In the genomic region with DNA sequence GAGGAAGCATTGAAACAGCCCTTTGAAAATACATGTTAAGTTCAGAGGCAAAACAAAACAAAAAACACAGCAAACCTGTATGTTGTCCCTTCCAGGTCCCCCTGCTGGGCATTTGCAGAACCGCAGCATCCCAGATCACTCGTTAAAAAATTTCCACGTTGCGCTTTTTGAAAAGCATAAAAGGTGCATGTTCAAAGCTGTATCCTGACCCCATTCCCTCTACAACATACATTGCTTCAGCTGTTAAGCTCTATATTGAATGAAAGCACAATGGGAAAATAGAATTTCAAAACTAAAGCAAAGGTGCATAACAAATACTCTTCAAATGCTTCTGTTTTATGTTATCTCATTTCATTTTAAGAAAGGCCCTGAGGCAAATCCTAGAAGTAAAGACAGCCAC, we compare ENCODE assay signal across 8 cellular contexts.
A peak's percentile ranks its signal among the peaks of the same experiment; 100 is the strongest.
DNase-seq lines count a peak whose midpoint lies in the region; ATAC-seq and TF ChIP-seq lines count a peak whose summit lies in the region.

No MANE protein-coding gene starts in this region.

- ATAC-seq in IMR-90 (ENCODE audit: low read depth): peak; percentile 53

- no peak overlapping the region for H2BK5ac ChIP-seq in IMR-90 (ENCODE audit: low read depth, low read length, poor library complexity, severe bottlenecking)

- intact Hi-C loops in IMR-90 (cut with micrococcal nuclease) (loop anchor here (1.0 to 5.0 kb wide), 3 partner anchors 141 to 469 kb away; no protein-coding TSS in a partner anchor), mammary epithelial cell (cut with micrococcal nuclease) (loop anchor here (5.0 kb wide), 3 partner anchors 56 to 206 kb away; no protein-coding TSS in a partner anchor)

- no peak overlapping the region for H3K14ac ChIP-seq in IMR-90 (replicated peaks; ENCODE audit: low read depth, low read length)

- no peak overlapping the region for H3K23ac ChIP-seq in IMR-90 (ENCODE audit: low read depth, low read length)

- no peak overlapping the region for H3K27ac ChIP-seq in IMR-90 (ENCODE audit: insufficient read depth, low read length)
- H3K27ac ChIP-seq in mammary epithelial cell (ENCODE audit: insufficient read depth, low read depth, low read length): peak overlapping the region; percentile 99
- no peak overlapping the region for H3K27ac ChIP-seq in liver (ENCODE audit: low read depth in 1 of 2, low read length in 2 of 2)

- H2BK15ac ChIP-seq in IMR-90 (ENCODE audit: low read depth, low read length): no peak overlapping the region

- H3K79me1 ChIP-seq in IMR-90 (ENCODE audit: low read depth in 1 of 2, low read length in 2 of 2): peaks cover 0 to 7% of the 10 kb centered on the region in 2 experiments; a peak in 1 of 4 replicates

- H3K4me3 ChIP-seq in IMR-90 (ENCODE audit: insufficient read depth, low read depth, low read length): no peak overlapping the region
- no peak overlapping the region for H3K4me3 ChIP-seq in mammary epithelial cell (replicated peaks in 1 of 3; ENCODE audit: insufficient read depth in 1 of 3, low read depth in 2 of 3, low read length in 3 of 3)
- no peak overlapping the region for H3K4me3 ChIP-seq in liver (ENCODE audit: low read depth in 1 of 3, low read length in 3 of 3)

- in situ Hi-C loops in IMR-90 (cut with MboI; ENCODE audit: low sequenced_read_pairs) (loop anchor here (5.0 kb wide), 2 partner anchors 331 to 466 kb away; no protein-coding TSS in a partner anchor), mammary epithelial cell (cut with MboI; ENCODE audit: low sequenced_read_pairs in 2 of 2) (loop anchor here (5.0 to 10.0 kb wide), 7 partner anchors 211 to 471 kb away; partner anchors contain the start of gene THSD4 (in 1 of the 2))

- H2BK20ac ChIP-seq in IMR-90 (ENCODE audit: low read depth, low read length): no peak overlapping the region

- no peak overlapping the region for H3K18ac ChIP-seq in IMR-90 (ENCODE audit: low read depth, low read length)

- WGBS in IMR-90 (ENCODE audit: extremely low coverage in 2 of 2, insufficient read length in 1 of 2), 2 experiments: 0% methylated on average over 2 of the region's 4 CpGs; no CpG with 5 or more reads in 1 of the 2 experiments
- WGBS in mammary epithelial cell (ENCODE audit: low coverage, missing lambda C conversion rate): 42% methylated on average over 4 of the region's 4 CpGs
- WGBS in liver: 13% methylated on average over 4 of the region's 4 CpGs

- H3K27me3 ChIP-seq in IMR-90 (ENCODE audit: control insufficient read depth, insufficient read depth, low read length) (no peaks in the 10 kb centered on the region), mammary epithelial cell (ENCODE audit: insufficient read depth, low read length) (no peaks in the 10 kb centered on the region), liver (ENCODE audit: control insufficient read depth in 4 of 4, insufficient read depth in 4 of 4, low read length in 3 of 4) (no peaks in the 10 kb centered on the region)

- H2BK120ac ChIP-seq in IMR-90 (ENCODE audit: low read depth, low read length): no peak overlapping the region

- no peak overlapping the region for H2AFZ ChIP-seq in IMR-90 (replicated peaks; ENCODE audit: low read length, poor library complexity)
- no peak overlapping the region for H2AFZ ChIP-seq in mammary epithelial cell (ENCODE audit: low read depth, low read length)

- H4K8ac ChIP-seq in IMR-90 (ENCODE audit: low read depth in 2 of 2, low read length in 2 of 2): no peak overlapping the region

- H3K79me2 ChIP-seq in mammary epithelial cell (ENCODE audit: insufficient read depth, low read length): no peaks in the 10 kb centered on the region

- DNase-seq in D341Med (ENCODE audit: low spot score): peak; percentile 53
- DNase-seq in IMR-90: peak; percentile 51
- peak; percentile 13 for DNase-seq in SKM-1 (lab: John Stamatoyannopoulos, UW; ENCODE audit: unreplicated experiment)
- DNase-seq in mammary epithelial cell: no peak
- DNase-seq in stromal cell of bone marrow (ENCODE audit: low read depth): peak; percentile 22
- DNase-seq in GOT3 (lab: John Stamatoyannopoulos, UW): no peak
- no peak for DNase-seq in NCI-H446 treated with DMSO at 0.1 percent for 48 hours (lab: John Stamatoyannopoulos, UW)

- H3K36me3 ChIP-seq in IMR-90 (ENCODE audit: control insufficient read depth, insufficient read depth, low read length): peaks cover 1% of the 10 kb centered on the region; the same call in 1 of the 2 replicates
- no peaks in the 10 kb centered on the region for H3K36me3 ChIP-seq in mammary epithelial cell (ENCODE audit: insufficient read depth, low read length)
- no peaks in the 10 kb centered on the region for H3K36me3 ChIP-seq in liver (ENCODE audit: control insufficient read depth in 4 of 4, insufficient read depth in 3 of 4, low read depth in 1 of 4, low read length in 3 of 4)

- no peak overlapping the region for H2AK5ac ChIP-seq in IMR-90 (ENCODE audit: low read depth, low read length)

- H3K56ac ChIP-seq in IMR-90 (ENCODE audit: extremely low read depth, insufficient read depth, low read length): no peak overlapping the region

- no peak overlapping the region for H4K91ac ChIP-seq in IMR-90 (ENCODE audit: insufficient read depth, low read depth, low read length)

- H3K4ac ChIP-seq in IMR-90 (ENCODE audit: low read depth, low read length): no peak overlapping the region; the same call in 1 of the 2 replicates

- no peak for TF ChIP-seq POLR2A in IMR-90 (IDR thresholded peaks at IDR 0.05; ENCODE audit: low read depth, low read length)

- H3K4me1 ChIP-seq in IMR-90 (ENCODE audit: control insufficient read depth, insufficient read depth, low read length) (peaks cover 17% of the 10 kb centered on the region), mammary epithelial cell (ENCODE audit: insufficient read depth, low read length) (peaks cover 66% of the 10 kb centered on the region), liver (ENCODE audit: control insufficient read depth in 4 of 4, insufficient read depth in 4 of 4, low read length in 3 of 4) (peaks cover 0 to 36% (median 25%) of the 10 kb centered on the region in 4 donors)

- peak; percentile 60 for TF ChIP-seq RAD21 in IMR-90 (IDR thresholded peaks at IDR 0.05; ENCODE audit: low read length)
- TF ChIP-seq RAD21 in liver (IDR thresholded peaks at IDR 0.05): peak; percentile 68 to 85

- CTCF ChIA-PET in IMR-90 (lab: Yijun Ruan, JAX) (interaction anchor here (0.6 to 1.3 kb wide), 11 partner anchors 10 to 507 kb away, joined by 3 to 5 read pairs (median 3); no protein-coding TSS in a partner anchor), mammary epithelial cell (lab: Charles Lee; ENCODE audit: low non-redundant PET) (interaction anchor here (0.6 kb wide), 1 partner anchor 470 kb away, joined by 4 read pairs; no protein-coding TSS in a partner anchor)

- H4K20me1 ChIP-seq in IMR-90 (ENCODE audit: insufficient read depth, low read length) (0 out of 2 replicates have a peak, but pooled peaks cover 5% of the 10 kb centered on the region), mammary epithelial cell (ENCODE audit: insufficient read depth, low read length) (no peaks in the 10 kb centered on the region)

- H3K4me2 ChIP-seq in IMR-90 (ENCODE audit: low read depth, low read length) (no peak overlapping the region), mammary epithelial cell (ENCODE audit: insufficient read depth, low read depth, low read length) (no peak overlapping the region)

- dilution Hi-C loops in IMR-90 (cut with HindIII; ENCODE audit: low sequenced_read_pairs, unreplicated experiment): no loop called here
- dilution Hi-C loops in mammary epithelial cell (cut with HindIII; ENCODE audit: low sequenced_read_pairs): loop anchor here (25.0 kb wide), 1 partner anchor 306 kb away; no protein-coding TSS in a partner anchor

- H4K5ac ChIP-seq in IMR-90 (ENCODE audit: low read depth, low read length): no peak overlapping the region

- H3K9ac ChIP-seq in IMR-90 (ENCODE audit: low read depth, low read length) (no peak overlapping the region), mammary epithelial cell (ENCODE audit: insufficient read depth, low read length) (peak overlapping the region; percentile 7), liver (ENCODE audit: low read depth in 1 of 2, low read length in 2 of 2) (no peak overlapping the region)

- no TSS peak for BruUV-seq in IMR-90 (replicated peaks; lab: Mats Ljungman, UMichigan)
- BruUV-seq in mammary epithelial cell (replicated peaks; lab: Mats Ljungman, UMichigan): no TSS peak

- POLR2A ChIA-PET in IMR-90 (lab: Charles Lee; ENCODE audit: unreplicated experiment): no interaction called here

- peaks cover 10% of the 10 kb centered on the region for H3K9me1 ChIP-seq in IMR-90 (ENCODE audit: insufficient read depth, low read length)

- TF ChIP-seq CTCF in IMR-90 (conservative IDR thresholded peaks at IDR 0.05; ENCODE audit: low read depth, low read length): peak; percentile 75
- peak; percentile 78 to 89 for TF ChIP-seq CTCF in mammary epithelial cell (conservative IDR thresholded peaks at IDR 0.05 in 1 of 2, IDR thresholded peaks at IDR 0.05 in 1 of 2; ENCODE audit: extremely low read depth in 1 of 2, insufficient read depth in 1 of 2, low read depth in 1 of 2, low read length in 2 of 2)
- peak; percentile 84 for TF ChIP-seq CTCF in liver (IDR thresholded peaks at IDR 0.05; ENCODE audit: low read depth, low read length, missing input control)

- H3K9me3 ChIP-seq in IMR-90 (ENCODE audit: control insufficient read depth, insufficient read depth, low read length) (no peaks in the 10 kb centered on the region), mammary epithelial cell (replicated peaks; ENCODE audit: insufficient read depth, low read length) (no peaks in the 10 kb centered on the region), liver (ENCODE audit: control insufficient read depth in 4 of 4, low read length in 3 of 4) (no peaks in the 10 kb centered on the region)

- H2AK9ac ChIP-seq in IMR-90 (replicated peaks; ENCODE audit: low read depth, low read length, poor library complexity): no peak overlapping the region

TF ChIP-seq in IMR-90, 13 proteins besides CTCF, POLR2A, EP300 and RAD21 (continues in another document):
- no peak for TF ChIP-seq NFE2L2 (IDR thresholded peaks at IDR 0.05; ENCODE audit: low read depth, low read length)
- TF ChIP-seq CEBPB (IDR thresholded peaks at IDR 0.05; ENCODE audit: low read depth, low read length): no peak
- no peak for TF ChIP-seq BHLHE40 (IDR thresholded peaks at IDR 0.05; ENCODE audit: low read depth, low read length)
- no peak for TF ChIP-seq CHD1 (IDR thresholded peaks at IDR 0.05; ENCODE audit: low read depth, low read length)
- TF ChIP-seq RCOR1 (IDR thresholded peaks at IDR 0.05; ENCODE audit: insufficient replicate concordance, low read length): no peak
- TF ChIP-seq SMC3 (IDR thresholded peaks at IDR 0.05; ENCODE audit: low read depth, low read length): peak; percentile 72

TF ChIP-seq in liver, 16 proteins besides CTCF, POLR2A, EP300 and RAD21 (continues in another document):
- TF ChIP-seq, protein P1, sequence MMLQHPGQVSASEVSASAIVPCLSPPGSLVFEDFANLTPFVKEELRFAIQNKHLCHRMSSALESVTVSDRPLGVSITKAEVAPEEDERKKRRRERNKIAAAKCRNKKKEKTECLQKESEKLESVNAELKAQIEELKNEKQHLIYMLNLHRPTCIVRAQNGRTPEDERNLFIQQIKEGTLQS (IDR thresholded peaks at IDR 0.05): no peak

Comparison
In these comparisons a context has a peak if more than half of its experiments do, and no peak if none do; other contexts are left out.
1. DNase-seq: peak in D341Med (single experiment), IMR-90 (single experiment), SKM-1 (single experiment) and stromal cell of bone marrow (single experiment); none in mammary epithelial cell (single experiment), GOT3 (single experiment) and NCI-H446 treated with DMSO at 0.1 percent for 48 hours (single experiment).
2. Peak in every context shown above with its lines, with median percentiles within 50 percentile points of each other: CTCF ChIP-seq.